In genomic region chr1:92537333-92537884, GRCh38 we compare ENCODE assay signal across 16 cellular contexts. TPM values are rescaled to one million over a fixed set of nuclear protein-coding genes. Genes with fewer than 3 reads are reported as not detected.
DNase-seq lines count a peak whose midpoint lies in the region; ATAC-seq and TF ChIP-seq lines count a peak whose summit lies in the region.
"Had no signal": no experiment of that assay in that cellular context is flagged by ENCODE, and none has a peak within 500 bp of the region (broad histone marks: within the 10 kb centered on the region; RNA-seq: fewer than 3 reads in every experiment).

No MANE protein-coding gene starts in this region.

- H3K4me2 ChIP-seq in Loucy (ENCODE audit: low read depth, low read length, poor library complexity, severe bottlenecking) (peak overlapping the region; percentile 74), mesendoderm (ENCODE audit: low read length) (no peak overlapping the region)

- H4K8ac ChIP-seq in mesendoderm (ENCODE audit: low read depth, low read length): no peak overlapping the region

- H3K4ac ChIP-seq in mesendoderm (ENCODE audit: low read depth, low read length): no peak overlapping the region

- no peak overlapping the region for H2AFZ ChIP-seq in Loucy (ENCODE audit: low read length)

- peak overlapping the region; percentile 51 for H3K4me3 Mint-ChIP-seq in CD8-positive, alpha-beta T cell
- H3K4me3 Mint-ChIP-seq in activated naive CD8-positive, alpha-beta T cell treated with anti-CD3 and anti-CD28 coated beads, Interleukin-2, amount 10 ng/mL, durations not matched to agents 7 days and 5 days: peak overlapping the region; percentile 50
- peak overlapping the region; percentile 92 for H3K4me3 Mint-ChIP-seq in natural killer cell treated with Interleukin-12 subunit alpha and Interleukin-12 subunit beta and Interleukin-15 and Interleukin-18, amount 100 ng/mL, for 72 hours

- no peak overlapping the region for H2AK5ac ChIP-seq in mesendoderm (ENCODE audit: low read length)

- H3K27me3 ChIP-seq in CD8-positive, alpha-beta T cell (ENCODE audit: insufficient read depth, low read length): no peaks in the 10 kb centered on the region
- H3K27me3 ChIP-seq in Loucy (ENCODE audit: insufficient read depth, low read length, poor library complexity, severe bottlenecking) (no peaks in the 10 kb centered on the region), mesendoderm (ENCODE audit: insufficient read depth, low read length, poor library complexity) (no peaks in the 10 kb centered on the region)
- H3K27me3 ChIP-seq: esophagus muscularis mucosa, Peyer's patch, vagina had no signal

- no peak overlapping the region for H2BK5ac ChIP-seq in mesendoderm (ENCODE audit: low read length)

- H2BK120ac ChIP-seq in mesendoderm (ENCODE audit: low read depth, low read length): no peak overlapping the region

- peaks cover 59% of the 10 kb centered on the region for H3K4me1 Mint-ChIP-seq in CD8-positive, alpha-beta T cell (ENCODE audit: low read depth)
- H3K4me1 Mint-ChIP-seq in activated naive CD8-positive, alpha-beta T cell treated with anti-CD3 and anti-CD28 coated beads, Interleukin-2, amount 10 ng/mL, durations not matched to agents 7 days and 5 days: peaks cover 43% of the 10 kb centered on the region
- peaks cover 39 to 56% of the 10 kb centered on the region in 2 donors for H3K4me1 Mint-ChIP-seq in natural killer cell treated with Interleukin-12 subunit alpha and Interleukin-12 subunit beta and Interleukin-15 and Interleukin-18, amount 100 ng/mL, for 72 hours (ENCODE audit: low read depth in 2 of 2)

- no peaks in the 10 kb centered on the region for H3K79me1 ChIP-seq in mesendoderm (ENCODE audit: low read length)

- POLR2A ChIA-PET in CD8-positive, alpha-beta T cell (lab: Charles Lee): interaction anchor here (0.6 to 4.0 kb wide), 7 partner anchors 43 to 995 kb away, joined by 3 to 38 read pairs (median 4); partner anchors contain the start of gene GFI1
- POLR2A ChIA-PET in activated naive CD8-positive, alpha-beta T cell treated with anti-CD3 and anti-CD28 coated beads, Interleukin-2, amount 10 ng/mL, durations not matched to agents 7 days and 5 days (lab: Charles Lee): interaction anchor here (0.7 to 5.5 kb wide), 12 partner anchors 15 to 505 kb away, joined by 3 to 209 read pairs (median 4); partner anchors contain the start of gene GFI1

- peak overlapping the region; percentile 12 for H3K27ac ChIP-seq in CD8-positive, alpha-beta T cell (ENCODE audit: low read depth, low read length)
- H3K27ac ChIP-seq in mesendoderm (ENCODE audit: low read depth, low read length): no peak overlapping the region
- H3K27ac ChIP-seq: esophagus muscularis mucosa, psoas muscle, vagina had no signal

- H3K36me3 ChIP-seq in CD8-positive, alpha-beta T cell (ENCODE audit: insufficient read depth, low read length): no peaks in the 10 kb centered on the region
- H3K36me3 ChIP-seq in Loucy (ENCODE audit: insufficient read depth, low read length) (no peaks in the 10 kb centered on the region), mesendoderm (ENCODE audit: control insufficient read depth, insufficient read depth, low read length) (no peaks in the 10 kb centered on the region)
- H3K36me3 ChIP-seq: esophagus muscularis mucosa, HAP-1, Peyer's patch, vagina had no signal

- H3K56ac ChIP-seq in mesendoderm (ENCODE audit: low read length): no peak overlapping the region

- no peak overlapping the region for H2BK15ac ChIP-seq in mesendoderm (replicated peaks; ENCODE audit: low read depth)

- H4K5ac ChIP-seq in mesendoderm (ENCODE audit: low read length): no peak overlapping the region

- no CpG with 5 or more reads among the region's 1 CpG for WGBS in mesendoderm (ENCODE audit: extremely low coverage, insufficient coverage, low lambda C conversion rate)

- H3F3A ChIP-seq in Loucy (ENCODE audit: low read depth): 0 out of 2 replicates have a peak, but pooled peaks cover 8% of the 10 kb centered on the region

- H3K36me3 Mint-ChIP-seq in CD8-positive, alpha-beta T cell: no peaks in the 10 kb centered on the region
- H3K36me3 Mint-ChIP-seq in activated naive CD8-positive, alpha-beta T cell treated with anti-CD3 and anti-CD28 coated beads, Interleukin-2, amount 10 ng/mL, durations not matched to agents 7 days and 5 days: peaks cover 36% of the 10 kb centered on the region
- H3K36me3 Mint-ChIP-seq in natural killer cell treated with Interleukin-12 subunit alpha and Interleukin-12 subunit beta and Interleukin-15 and Interleukin-18, amount 100 ng/mL, for 72 hours: peaks cover 8% of the 10 kb centered on the region

- ATAC-seq in CD8-positive, alpha-beta T cell: no peak
- no peak for ATAC-seq in activated naive CD8-positive, alpha-beta T cell treated with anti-CD3 and anti-CD28 coated beads, Interleukin-2, amount 10 ng/mL, durations not matched to agents 7 days and 5 days (ENCODE audit: low read depth)
- no peak for ATAC-seq in natural killer cell treated with Interleukin-12 subunit alpha and Interleukin-12 subunit beta and Interleukin-15 and Interleukin-18, amount 100 ng/mL, for 72 hours
- no peak for ATAC-seq in GM18519 (IDR thresholded peaks at IDR 0.05; ENCODE audit: low FRiP score, unreplicated experiment)
- ATAC-seq: psoas muscle had no signal

- H3K4me3 ChIP-seq in CD8-positive, alpha-beta T cell (ENCODE audit: low read depth, low read length): no peak overlapping the region
- H3K4me3 ChIP-seq in Loucy (ENCODE audit: low read length, poor library complexity, severe bottlenecking) (peak overlapping the region; percentile 50), mesendoderm (ENCODE audit: low read length) (no peak overlapping the region)
- H3K4me3 ChIP-seq: esophagus muscularis mucosa, HAP-1, Peyer's patch, psoas muscle, vagina had no signal

- no peak overlapping the region for H3K23ac ChIP-seq in mesendoderm (ENCODE audit: low read length)

- H3K27ac Mint-ChIP-seq in CD8-positive, alpha-beta T cell: peak overlapping the region; percentile 89
- peak overlapping the region; percentile 73 for H3K27ac Mint-ChIP-seq in activated naive CD8-positive, alpha-beta T cell treated with anti-CD3 and anti-CD28 coated beads, Interleukin-2, amount 10 ng/mL, durations not matched to agents 7 days and 5 days
- peak overlapping the region; percentile 91 to 96 for H3K27ac Mint-ChIP-seq in natural killer cell treated with Interleukin-12 subunit alpha and Interleukin-12 subunit beta and Interleukin-15 and Interleukin-18, amount 100 ng/mL, for 72 hours

- CTCF ChIA-PET in CD8-positive, alpha-beta T cell (lab: Charles Lee): interaction anchor here (0.7 to 3.1 kb wide), 6 partner anchors 19 to 171 kb away, joined by 3 to 19 read pairs (median 3); no protein-coding TSS in a partner anchor

- H3K9me3 Mint-ChIP-seq in CD8-positive, alpha-beta T cell: no peaks in the 10 kb centered on the region
- H3K9me3 Mint-ChIP-seq in activated naive CD8-positive, alpha-beta T cell treated with anti-CD3 and anti-CD28 coated beads, Interleukin-2, amount 10 ng/mL, durations not matched to agents 7 days and 5 days: peaks cover 5% of the 10 kb centered on the region
- no peaks in the 10 kb centered on the region for H3K9me3 Mint-ChIP-seq in natural killer cell treated with Interleukin-12 subunit alpha and Interleukin-12 subunit beta and Interleukin-15 and Interleukin-18, amount 100 ng/mL, for 72 hours

- H3K9ac ChIP-seq in Loucy (ENCODE audit: low read depth, low read length, poor library complexity, severe bottlenecking): peak overlapping the region; percentile 36
- no peak overlapping the region for H3K9ac ChIP-seq in mesendoderm (ENCODE audit: low read length)

- no peaks in the 10 kb centered on the region for H3K9me2 ChIP-seq in Loucy (replicated peaks; ENCODE audit: low read depth, low read length)

- no peaks in the 10 kb centered on the region for H3K27me3 Mint-ChIP-seq in CD8-positive, alpha-beta T cell (ENCODE audit: low read depth)
- no peaks in the 10 kb centered on the region for H3K27me3 Mint-ChIP-seq in activated naive CD8-positive, alpha-beta T cell treated with anti-CD3 and anti-CD28 coated beads, Interleukin-2, amount 10 ng/mL, durations not matched to agents 7 days and 5 days
- H3K27me3 Mint-ChIP-seq in natural killer cell treated with Interleukin-12 subunit alpha and Interleukin-12 subunit beta and Interleukin-15 and Interleukin-18, amount 100 ng/mL, for 72 hours: no peaks in the 10 kb centered on the region

- peaks cover 27% of the 10 kb centered on the region for H3K4me1 ChIP-seq in CD8-positive, alpha-beta T cell (ENCODE audit: insufficient read depth, low read length)
- H3K4me1 ChIP-seq in Loucy (ENCODE audit: insufficient read depth, low read length, poor library complexity, severe bottlenecking) (peaks cover 51% of the 10 kb centered on the region), mesendoderm (ENCODE audit: control insufficient read depth, low read depth, low read length) (no peaks in the 10 kb centered on the region)
- H3K4me1 ChIP-seq: Caco-2, HAP-1, psoas muscle, vagina had no signal

- H3K18ac ChIP-seq in mesendoderm (ENCODE audit: low read length): no peak overlapping the region

- no peaks in the 10 kb centered on the region for H3K9me3 ChIP-seq in CD8-positive, alpha-beta T cell (ENCODE audit: low read length)
- no peaks in the 10 kb centered on the region for H3K9me3 ChIP-seq in Loucy (ENCODE audit: insufficient read depth, low read depth, low read length)
- H3K9me3 ChIP-seq: Caco-2, esophagus muscularis mucosa, HAP-1, Peyer's patch, psoas muscle, vagina had no signal

- intact Hi-C loops in CD8-positive, alpha-beta T cell (cut with DNase I, micrococcal nuclease): loop anchor here (1.0 to 5.0 kb wide), 3 partner anchors 52 to 733 kb away; no protein-coding TSS in a partner anchor

- no peaks in the 10 kb centered on the region for H4K20me1 ChIP-seq in Loucy (ENCODE audit: insufficient read depth, low read length, poor library complexity, severe bottlenecking)

- no peak for TF ChIP-seq CTCF in CD8-positive, alpha-beta T cell (IDR thresholded peaks at IDR 0.05)
- TF ChIP-seq CTCF in Loucy (conservative IDR thresholded peaks at IDR 0.05; ENCODE audit: low read length): no peak

- DNase-seq in CD8-positive, alpha-beta T cell: no peak
- DNase-seq in activated naive CD8-positive, alpha-beta T cell treated with anti-CD3 and anti-CD28 coated beads, Interleukin-2, amount 10 ng/mL, durations not matched to agents 7 days and 5 days: no peak
- no peak for DNase-seq in natural killer cell treated with Interleukin-12 subunit alpha and Interleukin-12 subunit beta and Interleukin-15 and Interleukin-18, amount 100 ng/mL, for 72 hours (ENCODE audit: low spot score)
- DNase-seq in NCI-H2029 treated with DMSO at 0.1 percent for 48 hours (lab: John Stamatoyannopoulos, UW) (no peak), mesendoderm (no peak)
- DNase-seq: Caco-2, left colon, NCI-H1436, NCI-H510A treated with DMSO at 0.1 percent for 48 hours, Peyer's patch, psoas muscle had no signal

- H3K79me2 ChIP-seq in Loucy (ENCODE audit: insufficient read depth, low read length) (no peaks in the 10 kb centered on the region), mesendoderm (ENCODE audit: control insufficient read depth, insufficient read depth, low read length) (no peaks in the 10 kb centered on the region)

RNA-seq across cellular contexts. Expression of gene GFI1, which starts 50.7 kb away (rescaled TPM):
- 10 to 100 TPM; 30.6 to 32.6 TPM for total RNA-seq in CD8-positive, alpha-beta T cell
- total RNA-seq in activated naive CD8-positive, alpha-beta T cell treated with anti-CD3 and anti-CD28 coated beads, Interleukin-2, amount 10 ng/mL, durations not matched to agents 7 days and 5 days: 10 to 100 TPM; 52.2 to 56.4 TPM
- total RNA-seq in natural killer cell treated with Interleukin-12 subunit alpha and Interleukin-12 subunit beta and Interleukin-15 and Interleukin-18, amount 100 ng/mL, for 72 hours: 10 to 100 TPM; 35.4 to 78.5 TPM
- polyA plus RNA-seq in mesendoderm (2013, experiment 1 of 2): 0.08 TPM
- polyA plus RNA-seq in mesendoderm (2013, experiment 2 of 2): 0.13 TPM
